Comparison of ENCODE assay signal across 8 cellular contexts in the genomic region with DNA sequence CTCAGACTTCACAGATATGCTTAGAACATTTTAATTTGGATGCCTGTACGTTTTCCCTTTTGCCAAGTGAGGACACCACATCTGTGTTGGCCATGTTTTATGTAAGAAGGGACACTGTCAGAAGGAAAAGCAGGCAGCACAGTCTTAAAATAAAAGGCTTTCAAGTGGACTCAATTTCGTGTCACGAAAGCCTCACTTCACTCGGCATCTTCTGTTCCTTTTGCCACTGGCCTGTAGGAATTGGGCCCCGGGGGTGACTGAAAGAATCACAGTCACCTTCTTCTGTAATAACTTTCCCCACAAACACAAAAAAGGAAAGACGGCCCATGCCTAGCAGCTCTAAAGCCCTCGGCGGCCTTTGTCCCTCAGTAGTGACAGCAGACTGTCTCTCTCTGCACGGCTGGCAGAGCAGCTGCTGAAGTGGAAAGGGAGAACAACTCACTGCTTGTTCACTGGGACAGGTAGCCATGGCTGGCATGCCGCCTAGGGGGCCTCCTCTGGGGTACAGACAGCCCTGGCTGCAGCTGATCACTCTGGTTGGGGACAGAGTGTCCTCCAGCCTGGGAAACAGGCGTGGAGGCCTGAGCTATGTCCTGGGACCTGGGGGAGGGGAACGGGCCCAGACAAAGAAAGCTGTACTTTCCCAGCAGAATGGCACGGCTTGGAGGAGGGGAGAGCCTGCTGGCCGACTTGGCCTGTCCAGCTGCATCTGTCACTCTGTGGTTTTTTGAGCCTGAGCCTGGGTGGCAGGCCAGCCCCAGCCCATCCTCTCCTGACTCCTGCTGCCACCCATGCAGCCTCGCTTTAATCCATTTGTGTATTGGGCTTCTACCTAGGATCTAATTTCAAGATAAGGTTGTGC. TPM values are rescaled to one million over a fixed set of nuclear protein-coding genes. Genes with fewer than 3 reads are reported as not detected.
A peak's percentile ranks its signal among the peaks of the same experiment; 100 is the strongest.
DNase-seq lines count a peak whose midpoint lies in the region; ATAC-seq and TF ChIP-seq lines count a peak whose summit lies in the region.

No MANE protein-coding gene starts in this region.

- peaks cover 34% of the 10 kb centered on the region for H3K4me1 Mint-ChIP-seq in activated CD8-positive, alpha-beta T cell treated with anti-CD3 and anti-CD28 coated beads for 36 hours (ENCODE audit: low read depth)
- peaks cover 25% of the 10 kb centered on the region for H3K4me1 Mint-ChIP-seq in activated naive CD4-positive, alpha-beta T cell treated with anti-CD3 and anti-CD28 coated beads, Interleukin-2, amount 10 ng/mL, durations not matched to agents 7 days and 5 days

- POLR2A ChIA-PET in activated CD8-positive, alpha-beta T cell treated with anti-CD3 and anti-CD28 coated beads for 36 hours (lab: Charles Lee), result interaction anchor here (0.7 kb wide), 1 partner anchor 10 kb away, joined by 3 read pairs; no protein-coding TSS in a partner anchor

- peaks cover 66% of the 10 kb centered on the region for H3K4me1 ChIP-seq in cardiac muscle cell (ENCODE audit: low read depth)

- H3K27ac ChIP-seq in cardiac muscle cell, result peak overlapping the region; percentile 95

- no peak overlapping the region for H3K4me3 Mint-ChIP-seq in activated CD8-positive, alpha-beta T cell treated with anti-CD3 and anti-CD28 coated beads for 36 hours
- H3K4me3 Mint-ChIP-seq in activated naive CD4-positive, alpha-beta T cell treated with anti-CD3 and anti-CD28 coated beads, Interleukin-2, amount 10 ng/mL, durations not matched to agents 7 days and 5 days, result no peak overlapping the region

- intact Hi-C loops in posterior cingulate gyrus (cut with DNase I), result no loop called here
- intact Hi-C loops in activated CD8-positive, alpha-beta T cell treated with anti-CD3 and anti-CD28 coated beads for 36 hours (cut with micrococcal nuclease), result no loop called here

- no peak overlapping the region for H3K4me3 ChIP-seq in cardiac muscle cell

- CTCF ChIA-PET in activated CD8-positive, alpha-beta T cell treated with anti-CD3 and anti-CD28 coated beads for 36 hours (lab: Charles Lee), result interaction anchor here (1.0 to 4.3 kb wide), 5 partner anchors 9 to 31 kb away, joined by 3 to 22 read pairs (median 4); no protein-coding TSS in a partner anchor
- CTCF ChIA-PET in activated naive CD4-positive, alpha-beta T cell treated with anti-CD3 and anti-CD28 coated beads, Interleukin-2, amount 10 ng/mL, durations not matched to agents 7 days and 5 days (lab: Charles Lee), result interaction anchor here (1.0 to 2.3 kb wide), 4 partner anchors 9 to 31 kb away, joined by 3 to 11 read pairs (median 6); partner anchors contain the start of gene DEPP1

- no peaks in the 10 kb centered on the region for H3K9me3 Mint-ChIP-seq in activated CD8-positive, alpha-beta T cell treated with anti-CD3 and anti-CD28 coated beads for 36 hours
- no peaks in the 10 kb centered on the region for H3K9me3 Mint-ChIP-seq in activated naive CD4-positive, alpha-beta T cell treated with anti-CD3 and anti-CD28 coated beads, Interleukin-2, amount 10 ng/mL, durations not matched to agents 7 days and 5 days

- ATAC-seq in activated CD8-positive, alpha-beta T cell treated with anti-CD3 and anti-CD28 coated beads for 36 hours, result no peak

- DNase-seq in DMS79 treated with DMSO at 0.1 percent for 48 hours (lab: John Stamatoyannopoulos, UW) (peak; percentile 33), NCI-H2171 (lab: John Stamatoyannopoulos, UW) (peak; percentile 38), cardiac muscle cell (ENCODE audit: low read depth in 1 of 2, low spot score in 1 of 2) (peak in 1 of 2 donors; percentile 68), posterior cingulate gyrus (peak; percentile 84 to 99 (median 94)), NCI-H1092 (lab: John Stamatoyannopoulos, UW) (no peak), NCI-H2029 (lab: John Stamatoyannopoulos, UW) (no peak)
- no peak for DNase-seq in activated CD8-positive, alpha-beta T cell treated with anti-CD3 and anti-CD28 coated beads for 36 hours
- DNase-seq in activated naive CD4-positive, alpha-beta T cell treated with anti-CD3 and anti-CD28 coated beads, Interleukin-2, amount 10 ng/mL, durations not matched to agents 7 days and 5 days, result no peak

- peak; percentile 0 for TF ChIP-seq CTCF in cardiac muscle cell (IDR thresholded peaks at IDR 0.05; ENCODE audit: low read depth, low read length)
- TF ChIP-seq CTCF in activated CD8-positive, alpha-beta T cell treated with anti-CD3 and anti-CD28 coated beads for 36 hours (IDR thresholded peaks at IDR 0.05), result no peak

- H3K27me3 Mint-ChIP-seq in activated CD8-positive, alpha-beta T cell treated with anti-CD3 and anti-CD28 coated beads for 36 hours, result no peaks in the 10 kb centered on the region
- H3K27me3 Mint-ChIP-seq in activated naive CD4-positive, alpha-beta T cell treated with anti-CD3 and anti-CD28 coated beads, Interleukin-2, amount 10 ng/mL, durations not matched to agents 7 days and 5 days, result peaks cover 13% of the 10 kb centered on the region

- H3K36me3 ChIP-seq in cardiac muscle cell, result no peaks in the 10 kb centered on the region

- H3K9me3 ChIP-seq in cardiac muscle cell (ENCODE audit: low read depth), result no peaks in the 10 kb centered on the region

- no peaks in the 10 kb centered on the region for H3K36me3 Mint-ChIP-seq in activated CD8-positive, alpha-beta T cell treated with anti-CD3 and anti-CD28 coated beads for 36 hours (ENCODE audit: low read depth)
- no peaks in the 10 kb centered on the region for H3K36me3 Mint-ChIP-seq in activated naive CD4-positive, alpha-beta T cell treated with anti-CD3 and anti-CD28 coated beads, Interleukin-2, amount 10 ng/mL, durations not matched to agents 7 days and 5 days

- no peak overlapping the region for H3K27ac Mint-ChIP-seq in activated CD8-positive, alpha-beta T cell treated with anti-CD3 and anti-CD28 coated beads for 36 hours
- no peak overlapping the region for H3K27ac Mint-ChIP-seq in activated naive CD4-positive, alpha-beta T cell treated with anti-CD3 and anti-CD28 coated beads, Interleukin-2, amount 10 ng/mL, durations not matched to agents 7 days and 5 days

- no peaks in the 10 kb centered on the region for H3K27me3 ChIP-seq in cardiac muscle cell

RNA-seq across cellular contexts. Expression of gene RASSF4, which starts 4.4 kb away (rescaled TPM):
- 53.2 and 63.6 TPM in 2 replicates for total RNA-seq in cardiac muscle cell
- 70.7 and 102 TPM in 2 replicates for polyA plus RNA-seq in cardiac muscle cell
- total RNA-seq in activated CD8-positive, alpha-beta T cell treated with anti-CD3 and anti-CD28 coated beads for 36 hours, result 1 to 10 TPM; 1.8 to 1.9 TPM

RNA-seq across cellular contexts. Expression of gene DEPP1, which starts 14.6 kb away (rescaled TPM):
- 34.0 and 39.3 TPM in 2 replicates for total RNA-seq in cardiac muscle cell
- 32.3 and 38.3 TPM in 2 replicates for polyA plus RNA-seq in cardiac muscle cell
- under 1 TPM; 0.16 to 0.27 TPM for total RNA-seq in activated CD8-positive, alpha-beta T cell treated with anti-CD3 and anti-CD28 coated beads for 36 hours

RNA-seq across cellular contexts. Expression of gene ZNF22, which starts 36.7 kb away (rescaled TPM):
- 18.4 and 22.1 TPM in 2 replicates for total RNA-seq in cardiac muscle cell
- polyA plus RNA-seq in cardiac muscle cell, result 31.3 and 48.1 TPM in 2 replicates
- 10 to 100 TPM; 34.4 to 37.6 TPM for total RNA-seq in activated CD8-positive, alpha-beta T cell treated with anti-CD3 and anti-CD28 coated beads for 36 hours

RNA-seq across cellular contexts. Expression of gene TMEM72, which starts 52.9 kb away (rescaled TPM):
- 1.3 and 2.3 TPM in 2 replicates for total RNA-seq in cardiac muscle cell
- polyA plus RNA-seq in cardiac muscle cell, result 1.2 and 2.3 TPM in 2 replicates
- total RNA-seq in activated CD8-positive, alpha-beta T cell treated with anti-CD3 and anti-CD28 coated beads for 36 hours, result not detected

Comparison
In these comparisons a context has a peak if more than half of its experiments do, and no peak if none do; other contexts are left out.
1. DNase-seq: peak in DMS79 treated with DMSO at 0.1 percent for 48 hours (single experiment), NCI-H2171 (single experiment) and posterior cingulate gyrus (10 of 10); none in activated CD8-positive, alpha-beta T cell treated with anti-CD3 and anti-CD28 coated beads for 36 hours (single experiment), NCI-H1092 (single experiment), NCI-H2029 (single experiment) and activated naive CD4-positive, alpha-beta T cell treated with anti-CD3 and anti-CD28 coated beads, Interleukin-2, amount 10 ng/mL, durations not matched to agents 7 days and 5 days (single experiment).
2. RNA of gene RASSF4, which starts 4.4 kb away (total RNA-seq): 53.2 to 63.6 TPM in cardiac muscle cell; 1.8 to 1.9 TPM in activated CD8-positive, alpha-beta T cell treated with anti-CD3 and anti-CD28 coated beads for 36 hours; every median in the first group is over 10 times any median in the second.
3. RNA of gene DEPP1, which starts 14.6 kb away (total RNA-seq): 34.0 to 39.3 TPM in cardiac muscle cell; 0.16 to 0.27 TPM in activated CD8-positive, alpha-beta T cell treated with anti-CD3 and anti-CD28 coated beads for 36 hours; every median in the first group is over 10 times any median in the second.